In the genomic region with DNA sequence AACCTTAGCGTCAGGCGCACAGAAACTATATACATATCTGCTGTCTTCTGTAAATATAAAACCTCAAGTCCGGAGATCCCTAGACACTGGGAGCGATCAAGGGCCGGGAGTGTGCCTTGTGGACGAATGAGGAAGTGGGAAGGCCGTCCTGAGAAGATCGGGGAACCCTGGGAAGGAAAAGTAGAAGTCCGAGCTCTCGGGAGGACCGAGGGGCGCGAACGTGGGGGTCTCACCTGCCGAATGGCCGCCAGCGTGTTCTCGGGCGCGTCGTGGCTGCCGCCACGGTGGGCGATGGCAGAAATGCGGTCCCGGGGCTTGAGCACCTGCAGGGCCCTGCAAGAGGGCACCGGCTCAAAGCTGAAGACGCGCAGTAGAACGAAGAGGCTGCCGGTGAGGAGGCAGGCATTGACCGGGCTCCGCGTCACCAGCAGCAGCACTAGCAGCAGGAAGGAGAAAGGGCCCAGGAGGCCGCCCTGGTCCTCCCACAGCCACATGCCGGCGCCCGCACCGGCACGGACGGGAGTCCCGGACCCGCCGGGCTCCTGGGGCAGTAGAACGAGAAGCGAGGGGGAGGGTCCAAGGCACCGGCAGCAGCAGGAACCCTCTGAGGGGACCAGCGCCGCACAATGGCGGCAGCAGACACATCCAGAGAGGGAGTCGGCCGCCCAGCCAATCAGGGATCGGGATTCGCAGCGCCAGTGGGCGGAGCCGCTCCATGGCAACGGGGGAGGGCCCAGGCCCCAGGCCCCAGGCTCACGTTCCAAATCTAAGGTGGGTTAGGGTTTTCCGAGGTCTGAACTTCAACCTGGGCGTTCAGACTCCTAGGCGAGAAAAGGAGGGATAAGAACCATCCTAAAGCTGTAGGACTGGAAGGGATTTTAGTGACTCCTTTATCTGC, we compare ENCODE assay signal across 7 cellular contexts. TPM values are rescaled to one million over a fixed set of nuclear protein-coding genes. Genes with fewer than 3 reads are reported as not detected.
DNase-seq lines count a peak whose midpoint lies in the region; ATAC-seq and TF ChIP-seq lines count a peak whose summit lies in the region.

A gene with protein sequence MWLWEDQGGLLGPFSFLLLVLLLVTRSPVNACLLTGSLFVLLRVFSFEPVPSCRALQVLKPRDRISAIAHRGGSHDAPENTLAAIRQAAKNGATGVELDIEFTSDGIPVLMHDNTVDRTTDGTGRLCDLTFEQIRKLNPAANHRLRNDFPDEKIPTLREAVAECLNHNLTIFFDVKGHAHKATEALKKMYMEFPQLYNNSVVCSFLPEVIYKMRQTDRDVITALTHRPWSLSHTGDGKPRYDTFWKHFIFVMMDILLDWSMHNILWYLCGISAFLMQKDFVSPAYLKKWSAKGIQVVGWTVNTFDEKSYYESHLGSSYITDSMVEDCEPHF (minus strand): TSS at position 628 of the 898 bp plus-strand sequence. CDS start 134 bp downstream, at position 494.

- H3K36me3 ChIP-seq in hepatocyte (replicated peaks; ENCODE audit: insufficient read depth, low read depth) = no peaks in the 10 kb centered on the region

- no peaks in the 10 kb centered on the region for H3K9me2 ChIP-seq in hepatocyte (replicated peaks; ENCODE audit: insufficient read depth)

- no peaks in the 10 kb centered on the region for H3K27me3 ChIP-seq in hepatocyte

- peak; percentile 37 for TF ChIP-seq CTCF in astrocyte of the cerebellum (IDR thresholded peaks at IDR 0.05; ENCODE audit: low read depth, low read length, missing control alignments)
- TF ChIP-seq CTCF in hepatocyte (IDR thresholded peaks at IDR 0.05; ENCODE audit: poor library complexity) = peak; percentile 38

- peak within 1 kb of the TSS; percentile 94 for H3K27ac ChIP-seq in hepatocyte

- peak within 1 kb of the TSS; percentile 73 for H3K4me3 ChIP-seq in astrocyte of the cerebellum (ENCODE audit: low read depth, low read length)
- H3K4me3 ChIP-seq in hepatocyte = peak within 1 kb of the TSS; percentile 87

- no peaks in the 10 kb centered on the region for H3K9me3 ChIP-seq in hepatocyte (ENCODE audit: low read depth)

- H3K4me1 ChIP-seq in hepatocyte (ENCODE audit: insufficient read depth) = peaks cover 10% of the 10 kb centered on the region

- in situ Hi-C loops in astrocyte of the cerebellum (cut with HindIII; ENCODE audit: low sequenced_read_pairs) = no loop called here

- H3K79me2 ChIP-seq in hepatocyte = peaks cover 54% of the 10 kb centered on the region

- peak within 1 kb of the TSS; percentile 73 for H2AFZ ChIP-seq in hepatocyte

- WGBS in hepatocyte (ENCODE audit: low lambda C conversion rate, missing lambda C conversion rate) = under 1% methylated on average over 53 of the region's 62 CpGs

- peak; percentile 90 for TF ChIP-seq POLR2A in GM18505 (IDR thresholded peaks at IDR 0.05; ENCODE audit: borderline replicate concordance, extremely low read depth, insufficient read depth, insufficient read length)

- ATAC-seq in GM18505 (IDR thresholded peaks at IDR 0.05; ENCODE audit: unreplicated experiment) (peak; percentile 64), HG02970 (IDR thresholded peaks at IDR 0.05; ENCODE audit: low FRiP score, unreplicated experiment) (peak; percentile 62)

- peak within 1 kb of the TSS; percentile 86 for H3K4me2 ChIP-seq in hepatocyte

- peaks cover 11% of the 10 kb centered on the region for H4K20me1 ChIP-seq in hepatocyte (ENCODE audit: insufficient read depth, poor library complexity, severe bottlenecking)

- DNase-seq in NCI-H187 treated with DMSO at 0.1 percent for 48 hours (lab: John Stamatoyannopoulos, UW) (peak; percentile 60), T-helper 22 cell (ENCODE audit: low read depth) (peak; percentile 90), astrocyte of the cerebellum (ENCODE audit: low read depth) (peak; percentile 63), hepatocyte (ENCODE audit: low spot score) (peak; percentile 97), retina (peak; percentile 97)

RNA-seq across cellular contexts. Expression of the gene that starts here (rescaled TPM):
- 83.2 and 99.9 TPM in 2 replicates for total RNA-seq in hepatocyte
- polyA plus RNA-seq in hepatocyte = 77.6 and 78.4 TPM in 2 replicates

Comparison
In these comparisons a context has a peak if more than half of its experiments do, and no peak if none do; other contexts are left out.
1. Peak in every context shown above with its lines: DNase-seq, ATAC-seq, H3K4me3 ChIP-seq and H3K27ac ChIP-seq.